10 cellular contexts compared by ENCODE assay signal in the genomic region with DNA sequence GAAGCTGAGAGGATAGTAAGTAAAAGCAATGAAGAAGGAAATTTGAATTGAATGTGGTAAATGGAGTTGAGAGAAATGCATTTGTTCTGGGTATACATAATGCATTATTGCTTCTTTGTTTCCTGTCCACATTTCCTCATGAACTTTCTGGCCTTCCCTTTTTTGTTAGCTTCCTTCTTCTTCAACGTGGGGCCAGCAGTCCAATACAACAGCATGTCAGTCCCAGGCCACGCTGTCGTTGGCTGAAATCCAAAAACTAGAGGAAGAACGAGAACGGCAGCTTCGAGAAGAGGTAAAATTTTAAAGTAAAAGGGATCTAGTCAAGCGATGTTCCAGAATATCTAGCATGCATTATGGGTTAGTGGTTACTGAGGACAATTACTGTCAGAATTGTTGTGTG. TPM values are rescaled to one million over a fixed set of nuclear protein-coding genes. Genes with fewer than 3 reads are reported as not detected.
A peak's percentile ranks its signal among the peaks of the same experiment; 100 is the strongest.
DNase-seq lines count a peak whose midpoint lies in the region; ATAC-seq and TF ChIP-seq lines count a peak whose summit lies in the region.
"Had no signal": no experiment of that assay in that cellular context is flagged by ENCODE, and none has a peak within 500 bp of the region (broad histone marks: within the 10 kb centered on the region; RNA-seq: fewer than 3 reads in every experiment).

No MANE protein-coding gene starts in this region.

- H3K9me3 Mint-ChIP-seq in activated CD4-positive, alpha-beta T cell treated with anti-CD3 and anti-CD28 coated beads for 36 hours (ENCODE audit: low read depth) = no peaks in the 10 kb centered on the region
- H3K9me3 Mint-ChIP-seq in activated CD4-positive, alpha-beta memory T cell treated with anti-CD3 and anti-CD28 coated beads, Interleukin-2, amount 10 ng/mL, durations not matched to agents 7 days and 5 days = no peaks in the 10 kb centered on the region

- H3K4me3 ChIP-seq in stomach (no peak overlapping the region), HAP-1 (no peak overlapping the region)
- H3K4me3 ChIP-seq: A549 had no signal

- no peaks in the 10 kb centered on the region for H3K9me3 ChIP-seq in stomach
- H3K9me3 ChIP-seq in HAP-1 = no peaks in the 10 kb centered on the region
- H3K9me3 ChIP-seq: A549 had no signal

- DNase-seq in activated CD4-positive, alpha-beta T cell treated with anti-CD3 and anti-CD28 coated beads for 36 hours = no peak
- no peak for DNase-seq in activated CD4-positive, alpha-beta T cell treated with anti-CD3 and anti-CD28 coated beads for 4 hours
- DNase-seq in activated CD4-positive, alpha-beta memory T cell treated with anti-CD3 and anti-CD28 coated beads, Interleukin-2, amount 10 ng/mL, durations not matched to agents 7 days and 5 days = no peak
- DNase-seq in left lobe of liver (ENCODE audit: low spot score) = no peak
- peak; percentile 51 for DNase-seq in stomach
- no peak for DNase-seq in HAP-1 (ENCODE audit: low spot score in 2 of 2)
- DNase-seq: NCI-H446 had no signal

- ATAC-seq in activated CD4-positive, alpha-beta T cell treated with anti-CD3 and anti-CD28 coated beads for 36 hours = no peak
- ATAC-seq in left lobe of liver (peak; percentile 33), HG03045 (IDR thresholded peaks at IDR 0.05; ENCODE audit: unreplicated experiment) (no peak), HG03521 (IDR thresholded peaks at IDR 0.05; ENCODE audit: unreplicated experiment) (no peak)
- ATAC-seq: A549 had no signal

- POLR2A ChIA-PET in activated CD4-positive, alpha-beta T cell treated with anti-CD3 and anti-CD28 coated beads for 36 hours (lab: Charles Lee) = no interaction called here
- POLR2A ChIA-PET in activated CD4-positive, alpha-beta memory T cell treated with anti-CD3 and anti-CD28 coated beads, Interleukin-2, amount 10 ng/mL, durations not matched to agents 7 days and 5 days (lab: Charles Lee) = no interaction called here

- TF ChIP-seq POLR2A in stomach (IDR thresholded peaks at IDR 0.05) = no peak

- H3K4me1 Mint-ChIP-seq in activated CD4-positive, alpha-beta T cell treated with anti-CD3 and anti-CD28 coated beads for 36 hours = peaks cover 24% of the 10 kb centered on the region
- peaks cover 42% of the 10 kb centered on the region for H3K4me1 Mint-ChIP-seq in activated CD4-positive, alpha-beta memory T cell treated with anti-CD3 and anti-CD28 coated beads, Interleukin-2, amount 10 ng/mL, durations not matched to agents 7 days and 5 days

- intact Hi-C loops in activated CD4-positive, alpha-beta T cell treated with anti-CD3 and anti-CD28 coated beads for 36 hours (cut with DNase I, micrococcal nuclease) = no loop called here
- intact Hi-C loops in stomach (cut with DNase I; ENCODE audit: low total_unique reads) = no loop called here

- H3K36me3 Mint-ChIP-seq in activated CD4-positive, alpha-beta T cell treated with anti-CD3 and anti-CD28 coated beads for 36 hours (ENCODE audit: low read depth) = peaks cover 44% of the 10 kb centered on the region
- H3K36me3 Mint-ChIP-seq in activated CD4-positive, alpha-beta memory T cell treated with anti-CD3 and anti-CD28 coated beads, Interleukin-2, amount 10 ng/mL, durations not matched to agents 7 days and 5 days (ENCODE audit: low read depth) = peaks cover 43% of the 10 kb centered on the region

- H3K36me3 ChIP-seq in stomach = peaks cover 32 to 86% (median 84%) of the 10 kb centered on the region in 4 donors
- peaks cover 54% of the 10 kb centered on the region for H3K36me3 ChIP-seq in HAP-1 (replicated peaks)

- TF ChIP-seq CTCF in stomach (IDR thresholded peaks at IDR 0.05) = no peak

- H3K4me1 ChIP-seq in stomach (peaks cover 7 to 49% (median 28%) of the 10 kb centered on the region in 4 donors), HAP-1 (0 out of 2 replicates have a peak, but pooled peaks cover 2% of the 10 kb centered on the region)

- WGBS in stomach, 5 donors = 12 to 34% (median 19%) methylated on average over 7 of the region's 7 CpGs

- no peak overlapping the region for H3K4me3 Mint-ChIP-seq in activated CD4-positive, alpha-beta T cell treated with anti-CD3 and anti-CD28 coated beads for 36 hours
- H3K4me3 Mint-ChIP-seq in activated CD4-positive, alpha-beta memory T cell treated with anti-CD3 and anti-CD28 coated beads, Interleukin-2, amount 10 ng/mL, durations not matched to agents 7 days and 5 days = no peak overlapping the region

- H3K27me3 Mint-ChIP-seq in activated CD4-positive, alpha-beta T cell treated with anti-CD3 and anti-CD28 coated beads for 36 hours = no peaks in the 10 kb centered on the region
- no peaks in the 10 kb centered on the region for H3K27me3 Mint-ChIP-seq in activated CD4-positive, alpha-beta memory T cell treated with anti-CD3 and anti-CD28 coated beads, Interleukin-2, amount 10 ng/mL, durations not matched to agents 7 days and 5 days

- peak overlapping the region in 2 of 5 donors; percentile 3 to 11 for H3K27ac ChIP-seq in stomach

- CTCF ChIA-PET in activated CD4-positive, alpha-beta T cell treated with anti-CD3 and anti-CD28 coated beads for 36 hours (lab: Charles Lee) = interaction anchor here (0.7 kb wide), 1 partner anchor 381 kb away, joined by 3 read pairs; no protein-coding TSS in a partner anchor
- CTCF ChIA-PET in activated CD4-positive, alpha-beta memory T cell treated with anti-CD3 and anti-CD28 coated beads, Interleukin-2, amount 10 ng/mL, durations not matched to agents 7 days and 5 days (lab: Charles Lee) = interaction anchor here (1.2 kb wide), 1 partner anchor 30 kb away, joined by 4 read pairs; no protein-coding TSS in a partner anchor

- no peak for TF ChIP-seq EP300 in stomach (IDR thresholded peaks at IDR 0.05)

- in situ Hi-C loops in HAP-1 (cut with MboI; ENCODE audit: low sequenced_read_pairs) = no loop called here

- peak overlapping the region; percentile 69 for H3K27ac Mint-ChIP-seq in activated CD4-positive, alpha-beta T cell treated with anti-CD3 and anti-CD28 coated beads for 36 hours
- peak overlapping the region; percentile 66 for H3K27ac Mint-ChIP-seq in activated CD4-positive, alpha-beta memory T cell treated with anti-CD3 and anti-CD28 coated beads, Interleukin-2, amount 10 ng/mL, durations not matched to agents 7 days and 5 days

- no peaks in the 10 kb centered on the region for H3K27me3 ChIP-seq in stomach
- no peaks in the 10 kb centered on the region for H3K27me3 ChIP-seq in HAP-1 (ENCODE audit: low read depth)

RNA-seq across cellular contexts. Expression of gene SNORC, which starts 30.4 kb away (rescaled TPM):
- 1 to 10 TPM in 1 of 2 experiments, under 1 TPM in 1; 0.87 to 2.1 TPM for total RNA-seq in activated CD4-positive, alpha-beta T cell treated with anti-CD3 and anti-CD28 coated beads for 36 hours
- total RNA-seq in activated CD4-positive, alpha-beta memory T cell treated with anti-CD3 and anti-CD28 coated beads, Interleukin-2, amount 10 ng/mL, durations not matched to agents 7 days and 5 days = 1 to 10 TPM; 1.3 to 1.9 TPM
- 15.5 TPM for total RNA-seq in left lobe of liver
- total RNA-seq in stomach = 10 to 100 TPM in 2 of 5 donors, 1 to 10 TPM in 1, under 1 TPM in 1, not detected in 1; 0.55 to 23.8 (median 7.1) TPM
- polyA plus RNA-seq in stomach = 1 to 10 TPM; 2.1 to 7.5 (median 6.3) TPM
